In genomic region chr20:16459019-16459700, GRCh38 we compare ENCODE assay signal across 11 cellular contexts.
DNase-seq lines count a peak whose midpoint lies in the region; ATAC-seq and TF ChIP-seq lines count a peak whose summit lies in the region.
"Had no signal": no experiment of that assay in that cellular context is flagged by ENCODE, and none has a peak within 500 bp of the region (broad histone marks: within the 10 kb centered on the region; RNA-seq: fewer than 3 reads in every experiment).

No MANE protein-coding gene starts in this region.

- ATAC-seq in HG02763 (IDR thresholded peaks at IDR 0.05; ENCODE audit: unreplicated experiment) (no peak), HG02588 (IDR thresholded peaks at IDR 0.05; ENCODE audit: unreplicated experiment) (no peak)
- no peak for ATAC-seq in stimulated activated naive CD8-positive, alpha-beta T cell treated with anti-CD3 and anti-CD28 coated beads, Interleukin-15, Interleukin-2, amounts not matched to agents 100 U/mL and 50 U/mL, for 24 hours
- ATAC-seq: CD8-positive, alpha-beta T cell had no signal

- no peak for TF ChIP-seq CTCF in AG10803 (conservative IDR thresholded peaks at IDR 0.05; ENCODE audit: low read length)

- peak; percentile 84 for DNase-seq in AG10803 (ENCODE audit: low read depth)
- peak; percentile 78 to 91 for DNase-seq in NCI-H446 (lab: John Stamatoyannopoulos, UW)
- peak; percentile 83 for DNase-seq in fibroblast of gingiva (ENCODE audit: low read depth)
- DNase-seq in myocyte (ENCODE audit: low read depth) = peak; percentile 86
- no peak for DNase-seq in MV-4-11 (lab: John Stamatoyannopoulos, UW)
- DNase-seq in stimulated activated naive CD8-positive, alpha-beta T cell treated with anti-CD3 and anti-CD28 coated beads, Interleukin-15, Interleukin-2, amounts not matched to agents 100 U/mL and 50 U/mL, for 24 hours = no peak
- DNase-seq: CD8-positive, alpha-beta T cell; Peyer's patch; stimulated activated CD4-positive, alpha-beta T cell treated with anti-CD3 and anti-CD28 coated beads, Interleukin-1b, Interleukin-23, amount 100 ng/mL, for 48 hours had no signal

- H3K4me3 ChIP-seq in AG10803 (ENCODE audit: low read length) = no peak overlapping the region
- H3K4me3 ChIP-seq: Peyer's patch had no signal

Comparison
In these comparisons a context has a peak if more than half of its experiments do, and no peak if none do; other contexts are left out.
1. DNase-seq: peak in AG10803 (single experiment), NCI-H446 (2 of 2), fibroblast of gingiva (single experiment) and myocyte (single experiment); none in MV-4-11 (single experiment) and stimulated activated naive CD8-positive, alpha-beta T cell treated with anti-CD3 and anti-CD28 coated beads, Interleukin-15, Interleukin-2, amounts not matched to agents 100 U/mL and 50 U/mL, for 24 hours (single experiment).